ENCODE assay signal across 7 cellular contexts in genomic region chr1:216841165-216841564, GRCh38.
"Had no signal": no experiment of that assay in that cellular context is flagged by ENCODE, and none has a peak within 500 bp of the region (broad histone marks: within the 10 kb centered on the region; RNA-seq: fewer than 3 reads in every experiment).

No MANE protein-coding gene starts in this region.

- H3K9ac ChIP-seq: KMS-11 had no signal

- ATAC-seq: HepG2 had no signal

- H3K4me1 Mint-ChIP-seq: IgD-negative memory B cell had no signal

- H3K4me3 Mint-ChIP-seq: H9, IgD-negative memory B cell had no signal

- H3K9me3 Mint-ChIP-seq: H9, IgD-negative memory B cell had no signal

- DNase-seq: H9, HCEC 1CT, KBM-7 had no signal

- H3K36me3 Mint-ChIP-seq: IgD-negative memory B cell had no signal

- H3K4me2 ChIP-seq: KMS-11 had no signal

- H3K27me3 Mint-ChIP-seq: IgD-negative memory B cell had no signal

- H3K27ac ChIP-seq: HL-60, KMS-11 had no signal

- H3K27ac Mint-ChIP-seq: H9, IgD-negative memory B cell had no signal
